15 cellular contexts compared by ENCODE assay signal in genomic region chr12:86137936-86138335, GRCh38.
A peak's percentile ranks its signal among the peaks of the same experiment; 100 is the strongest.
DNase-seq lines count a peak whose midpoint lies in the region; ATAC-seq and TF ChIP-seq lines count a peak whose summit lies in the region.
"Had no signal": no experiment of that assay in that cellular context is flagged by ENCODE, and none has a peak within 500 bp of the region (broad histone marks: within the 10 kb centered on the region; RNA-seq: fewer than 3 reads in every experiment).

No MANE protein-coding gene starts in this region.

- TF ChIP-seq CTCF in AG10803 (conservative IDR thresholded peaks at IDR 0.05; ENCODE audit: low read length) (no peak), choroid plexus epithelial cell (conservative IDR thresholded peaks at IDR 0.05; ENCODE audit: low read depth, low read length) (no peak)

- no peak overlapping the region for H3K27ac Mint-ChIP-seq in activated CD4-positive, alpha-beta memory T cell treated with anti-CD3 and anti-CD28 coated beads, Interleukin-2, amount 10 ng/mL, durations not matched to agents 7 days and 5 days
- H3K27ac Mint-ChIP-seq: activated B cell treated with CpG ODN at 0.5 μM for 24 hours had no signal

- no peaks in the 10 kb centered on the region for H3K4me1 Mint-ChIP-seq in activated CD4-positive, alpha-beta memory T cell treated with anti-CD3 and anti-CD28 coated beads, Interleukin-2, amount 10 ng/mL, durations not matched to agents 7 days and 5 days
- H3K4me1 Mint-ChIP-seq: activated B cell treated with CpG ODN at 0.5 μM for 24 hours had no signal

- no peak for ATAC-seq in GM18873 (IDR thresholded peaks at IDR 0.05; ENCODE audit: low FRiP score, unreplicated experiment)

- 79 to 80% methylated on average over 2 of the region's 2 CpGs for WGBS in mesodermal cell (ENCODE audit: insufficient coverage in 2 of 2), 2 experiments

- H3K4me3 ChIP-seq in AG10803 (ENCODE audit: low read length) = no peak overlapping the region
- no peak overlapping the region for H3K4me3 ChIP-seq in choroid plexus epithelial cell (ENCODE audit: low read depth, low read length)
- H3K4me3 ChIP-seq in mesodermal cell (ENCODE audit: extremely low read depth, insufficient read depth, low read length, poor library complexity, severe bottlenecking) = no peak overlapping the region
- H3K4me3 ChIP-seq in H7 (ENCODE audit: insufficient read depth, low read depth, low read length) = no peak overlapping the region
- H3K4me3 ChIP-seq: lung, upper lobe of left lung had no signal

- H3K4me3 Mint-ChIP-seq in activated CD4-positive, alpha-beta memory T cell treated with anti-CD3 and anti-CD28 coated beads, Interleukin-2, amount 10 ng/mL, durations not matched to agents 7 days and 5 days = no peak overlapping the region
- H3K4me3 Mint-ChIP-seq: activated B cell treated with CpG ODN at 0.5 μM for 24 hours had no signal

- H3K9me3 Mint-ChIP-seq in activated CD4-positive, alpha-beta memory T cell treated with anti-CD3 and anti-CD28 coated beads, Interleukin-2, amount 10 ng/mL, durations not matched to agents 7 days and 5 days = peaks cover 3% of the 10 kb centered on the region

- H3K27me3 ChIP-seq in H7 (ENCODE audit: control insufficient read depth, insufficient read depth, low read length) = no peaks in the 10 kb centered on the region
- H3K27me3 ChIP-seq: upper lobe of left lung had no signal

- H3K36me3 ChIP-seq in mesodermal cell (ENCODE audit: control insufficient read depth, insufficient read depth, low read length) (no peaks in the 10 kb centered on the region), H7 (replicated peaks; ENCODE audit: control insufficient read depth, insufficient read depth, low read length) (no peaks in the 10 kb centered on the region)
- H3K36me3 ChIP-seq: upper lobe of left lung had no signal

- no peaks in the 10 kb centered on the region for H3K36me3 Mint-ChIP-seq in activated CD4-positive, alpha-beta memory T cell treated with anti-CD3 and anti-CD28 coated beads, Interleukin-2, amount 10 ng/mL, durations not matched to agents 7 days and 5 days (ENCODE audit: low read depth)

- no peaks in the 10 kb centered on the region for H3K9me3 ChIP-seq in mesodermal cell (ENCODE audit: control insufficient read depth, low read length)
- H3K9me3 ChIP-seq: upper lobe of left lung had no signal

- H3K27me3 Mint-ChIP-seq in activated CD4-positive, alpha-beta memory T cell treated with anti-CD3 and anti-CD28 coated beads, Interleukin-2, amount 10 ng/mL, durations not matched to agents 7 days and 5 days = no peaks in the 10 kb centered on the region
- H3K27me3 Mint-ChIP-seq: activated B cell treated with CpG ODN at 0.5 μM for 24 hours had no signal

- POLR2A ChIA-PET in activated CD4-positive, alpha-beta memory T cell treated with anti-CD3 and anti-CD28 coated beads, Interleukin-2, amount 10 ng/mL, durations not matched to agents 7 days and 5 days (lab: Charles Lee) = no interaction called here

- CTCF ChIA-PET in activated CD4-positive, alpha-beta memory T cell treated with anti-CD3 and anti-CD28 coated beads, Interleukin-2, amount 10 ng/mL, durations not matched to agents 7 days and 5 days (lab: Charles Lee) = no interaction called here

- peak overlapping the region; percentile 11 for H3K27ac ChIP-seq in mesodermal cell (ENCODE audit: low read depth, low read length, severe bottlenecking)
- H3K27ac ChIP-seq: upper lobe of left lung had no signal

- DNase-seq in AG10803 (ENCODE audit: low read depth) (peak; percentile 22), NCI-H226 (peak; percentile 99), choroid plexus epithelial cell (ENCODE audit: low read depth) (peak; percentile 50), T-helper 1 cell (no peak), H7 (no peak)
- DNase-seq in activated CD4-positive, alpha-beta memory T cell treated with anti-CD3 and anti-CD28 coated beads, Interleukin-2, amount 10 ng/mL, durations not matched to agents 7 days and 5 days = no peak
- DNase-seq: activated B cell treated with CpG ODN at 0.5 μM for 24 hours, DMS53, NCI-H1105 treated with DMSO at 0.1 percent for 48 hours, NCI-H510A treated with DMSO at 0.1 percent for 48 hours, occipital lobe, upper lobe of left lung had no signal

- no peaks in the 10 kb centered on the region for H3K4me1 ChIP-seq in mesodermal cell (ENCODE audit: control insufficient read depth, insufficient read depth, low read length, poor library complexity, severe bottlenecking)
- H3K4me1 ChIP-seq: upper lobe of left lung had no signal

Comparison
In these comparisons a context has a peak if more than half of its experiments do, and no peak if none do; other contexts are left out.
1. DNase-seq: peak in AG10803 (single experiment), NCI-H226 (single experiment) and choroid plexus epithelial cell (single experiment); none in activated CD4-positive, alpha-beta memory T cell treated with anti-CD3 and anti-CD28 coated beads, Interleukin-2, amount 10 ng/mL, durations not matched to agents 7 days and 5 days (single experiment), T-helper 1 cell (0 of 5) and H7 (single experiment).